ENCODE assay signal across 1 cellular context in the genomic region with DNA sequence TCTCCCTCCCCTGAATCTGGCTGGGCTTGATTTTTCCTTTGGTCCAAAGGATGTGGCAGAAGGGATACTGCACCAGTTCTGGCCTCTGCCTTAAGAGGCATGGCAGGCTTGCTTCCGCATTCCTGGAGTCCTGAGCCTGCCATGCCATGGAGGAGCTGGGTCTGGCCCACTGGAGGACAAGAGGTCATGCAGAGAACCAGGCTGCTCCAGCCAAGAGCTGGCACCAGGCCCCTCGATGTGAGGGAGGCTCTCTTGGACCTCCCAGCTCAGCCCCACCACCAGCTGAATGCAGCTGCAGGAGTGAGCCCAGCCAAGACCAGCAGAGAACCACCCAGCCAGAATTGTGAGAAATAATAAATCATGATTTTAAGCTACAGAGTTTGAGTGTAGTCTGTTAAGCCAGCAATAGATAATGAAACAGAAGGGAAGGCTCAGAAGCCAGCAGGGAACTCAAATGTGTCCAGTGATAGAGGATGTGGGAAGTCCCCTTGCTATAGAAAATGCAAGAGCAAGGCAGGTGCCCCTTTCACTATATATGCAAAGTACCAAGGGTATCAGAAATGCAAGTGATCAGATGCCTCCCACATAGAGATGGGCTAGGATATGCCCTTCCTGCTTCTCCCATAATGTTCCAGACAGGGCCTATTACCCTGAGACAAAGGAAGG.
A peak's percentile ranks its signal among the peaks of the same experiment; 100 is the strongest.
TF ChIP-seq lines count a peak whose summit lies in the region.

No MANE protein-coding gene starts in this region.

TF ChIP-seq in GM12878, 131 proteins besides CTCF, POLR2A, EP300 and RAD21 (continued from another document):
- TF ChIP-seq, protein P1, sequence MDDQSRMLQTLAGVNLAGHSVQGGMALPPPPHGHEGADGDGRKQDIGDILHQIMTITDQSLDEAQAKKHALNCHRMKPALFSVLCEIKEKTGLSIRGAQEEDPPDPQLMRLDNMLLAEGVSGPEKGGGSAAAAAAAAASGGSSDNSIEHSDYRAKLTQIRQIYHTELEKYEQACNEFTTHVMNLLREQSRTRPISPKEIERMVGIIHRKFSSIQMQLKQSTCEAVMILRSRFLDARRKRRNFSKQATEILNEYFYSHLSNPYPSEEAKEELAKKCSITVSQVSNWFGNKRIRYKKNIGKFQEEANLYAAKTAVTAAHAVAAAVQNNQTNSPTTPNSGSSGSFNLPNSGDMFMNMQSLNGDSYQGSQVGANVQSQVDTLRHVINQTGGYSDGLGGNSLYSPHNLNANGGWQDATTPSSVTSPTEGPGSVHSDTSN (IDR thresholded peaks at IDR 0.05; ENCODE audit: insufficient replicate concordance, low read depth, low read length), result no peak
- 0 out of 2 replicates have a peak, but pooled peaks have one; percentile 7 for TF ChIP-seq RUNX3 (IDR thresholded peaks at IDR 0.05; ENCODE audit: low read length)
- no peak for TF ChIP-seq TBL1XR1 (IDR thresholded peaks at IDR 0.05; ENCODE audit: low read depth, low read length)
- peak; percentile 25 to 44; a peak in 2 of 4 replicates for TF ChIP-seq BHLHE40 (IDR thresholded peaks at IDR 0.05; ENCODE audit: borderline replicate concordance in 1 of 2, low read depth in 2 of 2, low read length in 1 of 2)
- TF ChIP-seq, protein P2, sequence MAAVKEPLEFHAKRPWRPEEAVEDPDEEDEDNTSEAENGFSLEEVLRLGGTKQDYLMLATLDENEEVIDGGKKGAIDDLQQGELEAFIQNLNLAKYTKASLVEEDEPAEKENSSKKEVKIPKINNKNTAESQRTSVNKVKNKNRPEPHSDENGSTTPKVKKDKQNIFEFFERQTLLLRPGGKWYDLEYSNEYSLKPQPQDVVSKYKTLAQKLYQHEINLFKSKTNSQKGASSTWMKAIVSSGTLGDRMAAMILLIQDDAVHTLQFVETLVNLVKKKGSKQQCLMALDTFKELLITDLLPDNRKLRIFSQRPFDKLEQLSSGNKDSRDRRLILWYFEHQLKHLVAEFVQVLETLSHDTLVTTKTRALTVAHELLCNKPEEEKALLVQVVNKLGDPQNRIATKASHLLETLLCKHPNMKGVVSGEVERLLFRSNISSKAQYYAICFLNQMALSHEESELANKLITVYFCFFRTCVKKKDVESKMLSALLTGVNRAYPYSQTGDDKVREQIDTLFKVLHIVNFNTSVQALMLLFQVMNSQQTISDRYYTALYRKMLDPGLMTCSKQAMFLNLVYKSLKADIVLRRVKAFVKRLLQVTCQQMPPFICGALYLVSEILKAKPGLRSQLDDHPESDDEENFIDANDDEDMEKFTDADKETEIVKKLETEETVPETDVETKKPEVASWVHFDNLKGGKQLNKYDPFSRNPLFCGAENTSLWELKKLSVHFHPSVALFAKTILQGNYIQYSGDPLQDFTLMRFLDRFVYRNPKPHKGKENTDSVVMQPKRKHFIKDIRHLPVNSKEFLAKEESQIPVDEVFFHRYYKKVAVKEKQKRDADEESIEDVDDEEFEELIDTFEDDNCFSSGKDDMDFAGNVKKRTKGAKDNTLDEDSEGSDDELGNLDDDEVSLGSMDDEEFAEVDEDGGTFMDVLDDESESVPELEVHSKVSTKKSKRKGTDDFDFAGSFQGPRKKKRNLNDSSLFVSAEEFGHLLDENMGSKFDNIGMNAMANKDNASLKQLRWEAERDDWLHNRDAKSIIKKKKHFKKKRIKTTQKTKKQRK (IDR thresholded peaks at IDR 0.05; ENCODE audit: low read depth, low read length), result no peak
- TF ChIP-seq, protein P3, sequence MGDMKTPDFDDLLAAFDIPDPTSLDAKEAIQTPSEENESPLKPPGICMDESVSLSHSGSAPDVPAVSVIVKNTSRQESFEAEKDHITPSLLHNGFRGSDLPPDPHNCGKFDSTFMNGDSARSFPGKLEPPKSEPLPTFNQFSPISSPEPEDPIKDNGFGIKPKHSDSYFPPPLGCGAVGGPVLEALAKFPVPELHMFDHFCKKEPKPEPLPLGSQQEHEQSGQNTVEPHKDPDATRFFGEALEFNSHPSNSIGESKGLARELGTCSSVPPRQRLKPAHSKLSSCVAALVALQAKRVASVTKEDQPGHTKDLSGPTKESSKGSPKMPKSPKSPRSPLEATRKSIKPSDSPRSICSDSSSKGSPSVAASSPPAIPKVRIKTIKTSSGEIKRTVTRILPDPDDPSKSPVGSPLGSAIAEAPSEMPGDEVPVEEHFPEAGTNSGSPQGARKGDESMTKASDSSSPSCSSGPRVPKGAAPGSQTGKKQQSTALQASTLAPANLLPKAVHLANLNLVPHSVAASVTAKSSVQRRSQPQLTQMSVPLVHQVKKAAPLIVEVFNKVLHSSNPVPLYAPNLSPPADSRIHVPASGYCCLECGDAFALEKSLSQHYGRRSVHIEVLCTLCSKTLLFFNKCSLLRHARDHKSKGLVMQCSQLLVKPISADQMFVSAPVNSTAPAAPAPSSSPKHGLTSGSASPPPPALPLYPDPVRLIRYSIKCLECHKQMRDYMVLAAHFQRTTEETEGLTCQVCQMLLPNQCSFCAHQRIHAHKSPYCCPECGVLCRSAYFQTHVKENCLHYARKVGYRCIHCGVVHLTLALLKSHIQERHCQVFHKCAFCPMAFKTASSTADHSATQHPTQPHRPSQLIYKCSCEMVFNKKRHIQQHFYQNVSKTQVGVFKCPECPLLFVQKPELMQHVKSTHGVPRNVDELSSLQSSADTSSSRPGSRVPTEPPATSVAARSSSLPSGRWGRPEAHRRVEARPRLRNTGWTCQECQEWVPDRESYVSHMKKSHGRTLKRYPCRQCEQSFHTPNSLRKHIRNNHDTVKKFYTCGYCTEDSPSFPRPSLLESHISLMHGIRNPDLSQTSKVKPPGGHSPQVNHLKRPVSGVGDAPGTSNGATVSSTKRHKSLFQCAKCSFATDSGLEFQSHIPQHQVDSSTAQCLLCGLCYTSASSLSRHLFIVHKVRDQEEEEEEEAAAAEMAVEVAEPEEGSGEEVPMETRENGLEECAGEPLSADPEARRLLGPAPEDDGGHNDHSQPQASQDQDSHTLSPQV (IDR thresholded peaks at IDR 0.05), result no peak
- no peak for TF ChIP-seq MYB (IDR thresholded peaks at IDR 0.05; ENCODE audit: borderline replicate concordance, low read depth, low read length)
- TF ChIP-seq, protein P4, sequence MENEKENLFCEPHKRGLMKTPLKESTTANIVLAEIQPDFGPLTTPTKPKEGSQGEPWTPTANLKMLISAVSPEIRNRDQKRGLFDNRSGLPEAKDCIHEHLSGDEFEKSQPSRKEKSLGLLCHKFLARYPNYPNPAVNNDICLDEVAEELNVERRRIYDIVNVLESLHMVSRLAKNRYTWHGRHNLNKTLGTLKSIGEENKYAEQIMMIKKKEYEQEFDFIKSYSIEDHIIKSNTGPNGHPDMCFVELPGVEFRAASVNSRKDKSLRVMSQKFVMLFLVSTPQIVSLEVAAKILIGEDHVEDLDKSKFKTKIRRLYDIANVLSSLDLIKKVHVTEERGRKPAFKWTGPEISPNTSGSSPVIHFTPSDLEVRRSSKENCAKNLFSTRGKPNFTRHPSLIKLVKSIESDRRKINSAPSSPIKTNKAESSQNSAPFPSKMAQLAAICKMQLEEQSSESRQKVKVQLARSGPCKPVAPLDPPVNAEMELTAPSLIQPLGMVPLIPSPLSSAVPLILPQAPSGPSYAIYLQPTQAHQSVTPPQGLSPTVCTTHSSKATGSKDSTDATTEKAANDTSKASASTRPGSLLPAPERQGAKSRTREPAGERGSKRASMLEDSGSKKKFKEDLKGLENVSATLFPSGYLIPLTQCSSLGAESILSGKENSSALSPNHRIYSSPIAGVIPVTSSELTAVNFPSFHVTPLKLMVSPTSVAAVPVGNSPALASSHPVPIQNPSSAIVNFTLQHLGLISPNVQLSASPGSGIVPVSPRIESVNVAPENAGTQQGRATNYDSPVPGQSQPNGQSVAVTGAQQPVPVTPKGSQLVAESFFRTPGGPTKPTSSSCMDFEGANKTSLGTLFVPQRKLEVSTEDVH (IDR thresholded peaks at IDR 0.05; ENCODE audit: low read depth, partially characterized antibody), result no peak
- no peak for TF ChIP-seq STAT3 (IDR thresholded peaks at IDR 0.05; ENCODE audit: low read depth, low read length)
- TF ChIP-seq CHD4 (IDR thresholded peaks at IDR 0.05), result no peak
- TF ChIP-seq, protein P5, sequence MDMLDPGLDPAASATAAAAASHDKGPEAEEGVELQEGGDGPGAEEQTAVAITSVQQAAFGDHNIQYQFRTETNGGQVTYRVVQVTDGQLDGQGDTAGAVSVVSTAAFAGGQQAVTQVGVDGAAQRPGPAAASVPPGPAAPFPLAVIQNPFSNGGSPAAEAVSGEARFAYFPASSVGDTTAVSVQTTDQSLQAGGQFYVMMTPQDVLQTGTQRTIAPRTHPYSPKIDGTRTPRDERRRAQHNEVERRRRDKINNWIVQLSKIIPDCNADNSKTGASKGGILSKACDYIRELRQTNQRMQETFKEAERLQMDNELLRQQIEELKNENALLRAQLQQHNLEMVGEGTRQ (IDR thresholded peaks at IDR 0.05; ENCODE audit: borderline replicate concordance, low read depth, low read length), result no peak
TF ChIP-seq in GM12878: peak in this region for 8.
